In the genomic region with DNA sequence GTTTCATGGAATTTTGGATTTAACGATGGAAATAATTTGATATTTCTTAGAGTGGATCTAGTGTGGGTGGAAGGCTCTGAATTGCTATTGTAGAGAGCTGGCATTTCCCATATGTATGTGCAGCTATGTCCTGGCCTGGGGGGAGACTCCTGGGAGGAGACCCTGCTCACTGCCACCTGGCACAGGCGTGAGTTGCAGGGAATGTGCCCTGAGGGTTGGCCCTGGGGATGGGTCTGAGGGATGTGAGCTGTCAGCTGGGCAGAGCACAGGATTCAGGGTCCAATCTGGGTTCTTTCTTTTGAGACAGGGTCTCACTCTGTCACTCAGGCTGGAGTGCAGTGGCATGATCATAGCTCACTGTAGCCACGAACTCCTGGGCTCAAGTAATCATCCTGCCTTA, we compare ENCODE assay signal across 18 cellular contexts.
DNase-seq lines count a peak whose midpoint lies in the region; ATAC-seq, FAIRE-seq and TF ChIP-seq lines count a peak whose summit lies in the region.
"Had no signal": no experiment of that assay in that cellular context is flagged by ENCODE, and none has a peak within 500 bp of the region (broad histone marks: within the 10 kb centered on the region; RNA-seq: fewer than 3 reads in every experiment).

No MANE protein-coding gene starts in this region.

- H3K36me3 Mint-ChIP-seq in CD14-positive monocyte = no peaks in the 10 kb centered on the region
- H3K36me3 Mint-ChIP-seq: CD4-positive, CD25-positive, alpha-beta regulatory T cell had no signal

- H3K27ac ChIP-seq in Peyer's patch (no peak overlapping the region), suprapubic skin (no peak overlapping the region), pancreas (no peak overlapping the region)
- H3K27ac ChIP-seq: BLaER1 treated with 17β-estradiol and CSF1 and Interleukin-3, amounts not matched to agents 10 nM and 100 nM; GM23248; HL-60 had no signal

- H3K9me3 ChIP-seq in Peyer's patch = no peaks in the 10 kb centered on the region
- no peaks in the 10 kb centered on the region for H3K9me3 ChIP-seq in suprapubic skin
- no peaks in the 10 kb centered on the region for H3K9me3 ChIP-seq in pancreas
- H3K9me3 ChIP-seq: BLaER1 treated with 17β-estradiol and CSF1 and Interleukin-3, amounts not matched to agents 10 nM and 100 nM; Caco-2 had no signal

- peaks cover 0 to 2% (median 0%) of the 10 kb centered on the region in 7 donors for H3K9me3 Mint-ChIP-seq in CD14-positive monocyte

- 58% methylated on average over 3 of the region's 3 CpGs for WGBS in suprapubic skin
- 72 to 81% methylated on average over 3 of the region's 3 CpGs for WGBS in pancreas, 2 donors

- H3K27ac Mint-ChIP-seq in CD14-positive monocyte = no peak overlapping the region
- H3K27ac Mint-ChIP-seq: B cell; CD4-positive, CD25-positive, alpha-beta regulatory T cell had no signal

- H3K27me3 ChIP-seq in Peyer's patch (no peaks in the 10 kb centered on the region), suprapubic skin (peaks cover 13% of the 10 kb centered on the region), pancreas (no peaks in the 10 kb centered on the region)
- H3K27me3 ChIP-seq: BLaER1 treated with 17β-estradiol and CSF1 and Interleukin-3, amounts not matched to agents 10 nM and 100 nM had no signal

- peaks cover 3 to 8% (median 8%) of the 10 kb centered on the region in 3 donors for H3K27me3 Mint-ChIP-seq in CD14-positive monocyte (ENCODE audit: low read depth in 3 of 3)

- ATAC-seq in pancreas = no peak

- TF ChIP-seq EP300 in suprapubic skin (IDR thresholded peaks at IDR 0.05) = no peak

- peak; percentile 29 for DNase-seq in CD14-positive monocyte (ENCODE audit: low spot score)
- peak in 2 of 3 donors; percentile 19 to 24 for DNase-seq in Peyer's patch
- DNase-seq in posterior vena cava (ENCODE audit: low spot score) = peak; percentile 55
- peak; percentile 38 to 43 for DNase-seq in suprapubic skin (ENCODE audit: low spot score in 2 of 2)
- no peak for DNase-seq in anterior cingulate cortex (lab: John Stamatoyannopoulos, UW)
- DNase-seq in pancreas = no peak
- DNase-seq in NCI-H146 (lab: John Stamatoyannopoulos, UW) = no peak
- DNase-seq: Caco-2; CD4-positive, CD25-positive, alpha-beta regulatory T cell; GDM1; GM23248; HCEC 1CT had no signal

- no peaks in the 10 kb centered on the region for H3K36me3 ChIP-seq in Peyer's patch
- H3K36me3 ChIP-seq in suprapubic skin = no peaks in the 10 kb centered on the region
- no peaks in the 10 kb centered on the region for H3K36me3 ChIP-seq in pancreas
- H3K36me3 ChIP-seq: BLaER1 treated with 17β-estradiol and CSF1 and Interleukin-3, amounts not matched to agents 10 nM and 100 nM had no signal

- no peak for FAIRE-seq in pancreas (lab: Jason Lieb, UNC)
- FAIRE-seq: D721Med, GM12892, GM18507 had no signal

- no peak for TF ChIP-seq POLR2A in Peyer's patch (IDR thresholded peaks at IDR 0.05)
- TF ChIP-seq POLR2A in suprapubic skin (IDR thresholded peaks at IDR 0.05) = no peak

- H3K4me1 ChIP-seq in Peyer's patch (no peaks in the 10 kb centered on the region), suprapubic skin (peaks cover 6% of the 10 kb centered on the region), pancreas (no peaks in the 10 kb centered on the region)
- H3K4me1 ChIP-seq: Caco-2 had no signal

- H3K4me3 ChIP-seq in Peyer's patch (no peak overlapping the region), suprapubic skin (no peak overlapping the region), pancreas (no peak overlapping the region)
- H3K4me3 ChIP-seq: BLaER1 treated with 17β-estradiol and CSF1 and Interleukin-3, amounts not matched to agents 10 nM and 100 nM; GM23248 had no signal

- H3K4me1 Mint-ChIP-seq in CD14-positive monocyte = no peaks in the 10 kb centered on the region
- H3K4me1 Mint-ChIP-seq: B cell; CD4-positive, CD25-positive, alpha-beta regulatory T cell had no signal

- intact Hi-C loops in CD14-positive monocyte (cut with micrococcal nuclease) (no loop called here), posterior vena cava (cut with DNase I) (no loop called here), pancreas (cut with DNase I) (no loop called here)

- H3K4me3 Mint-ChIP-seq in CD14-positive monocyte = no peak overlapping the region
- H3K4me3 Mint-ChIP-seq: B cell; CD4-positive, CD25-positive, alpha-beta regulatory T cell had no signal

- no peak for TF ChIP-seq CTCF in CD14-positive monocyte (IDR thresholded peaks at IDR 0.05)
- TF ChIP-seq CTCF in Peyer's patch (IDR thresholded peaks at IDR 0.05) = no peak
- no peak for TF ChIP-seq CTCF in suprapubic skin (IDR thresholded peaks at IDR 0.05)
- no peak for TF ChIP-seq CTCF in pancreas (IDR thresholded peaks at IDR 0.05)

Comparison
In these comparisons a context has a peak if more than half of its experiments do, and no peak if none do; other contexts are left out.
1. DNase-seq: peak in CD14-positive monocyte (single experiment), Peyer's patch (2 of 3), posterior vena cava (single experiment) and suprapubic skin (2 of 2); none in anterior cingulate cortex (0 of 58), pancreas (0 of 6) and NCI-H146 (single experiment).